ENCODE assay signal across 19 cellular contexts in the genomic region with DNA sequence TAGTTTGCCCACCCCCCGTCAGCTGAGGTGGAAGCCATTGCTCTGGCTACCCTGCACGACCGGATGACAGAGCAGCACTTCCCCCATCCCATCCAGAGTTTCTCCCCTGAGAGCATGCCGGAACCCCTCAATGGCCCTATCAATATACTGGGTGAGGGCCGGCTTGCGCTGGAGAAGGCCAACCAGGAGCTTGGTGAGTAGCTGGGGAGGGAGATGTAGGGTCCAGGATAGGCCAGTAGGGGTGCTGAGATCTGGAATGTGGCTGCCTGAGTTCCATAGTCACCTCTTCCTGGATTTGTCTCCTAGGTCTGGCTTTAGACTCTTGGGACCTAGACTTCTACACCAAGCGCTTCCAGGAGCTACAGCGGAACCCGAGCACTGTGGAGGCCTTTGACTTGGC. TPM values are rescaled to one million over a fixed set of nuclear protein-coding genes. Genes with fewer than 3 reads are reported as not detected.
DNase-seq lines count a peak whose midpoint lies in the region; ATAC-seq, FAIRE-seq and TF ChIP-seq lines count a peak whose summit lies in the region.
"Had no signal": no experiment of that assay in that cellular context is flagged by ENCODE, and none has a peak within 500 bp of the region (broad histone marks: within the 10 kb centered on the region; RNA-seq: fewer than 3 reads in every experiment).

No MANE protein-coding gene starts in this region.

- no peak overlapping the region for H3K18ac ChIP-seq in H9 (ENCODE audit: insufficient read length, low read depth, low read length)
- no peak overlapping the region for H3K18ac ChIP-seq in H1 (ENCODE audit: extremely low read depth, low read length)

- H3K9ac ChIP-seq in H9 (ENCODE audit: extremely low read depth, insufficient read length, low read length), result no peak overlapping the region
- no peak overlapping the region for H3K9ac ChIP-seq in H1 (replicated peaks in 1 of 4; ENCODE audit: extremely low read depth in 1 of 4, low read depth in 3 of 4, low read length in 3 of 4)

- H3K27ac ChIP-seq in H9 (ENCODE audit: insufficient read length, low read depth, low read length) (no peak overlapping the region), H1 (ENCODE audit: low read depth, low read length) (no peak overlapping the region)
- H3K27ac ChIP-seq: SJSA1 had no signal

- H4K5ac ChIP-seq in H9 (ENCODE audit: insufficient read length, low read depth, low read length) (no peak overlapping the region), H1 (ENCODE audit: insufficient read length, low read depth, low read length) (no peak overlapping the region)

- H2BK20ac ChIP-seq in H9 (ENCODE audit: low read depth, low read length, poor library complexity, severe bottlenecking) (no peak overlapping the region), H1 (ENCODE audit: low read length) (no peak overlapping the region)

- H3K27me3 ChIP-seq in H9 (ENCODE audit: insufficient read depth, low read length) (no peaks in the 10 kb centered on the region), H1 (replicated peaks in 1 of 4; ENCODE audit: control insufficient read depth in 3 of 4, extremely low read depth in 1 of 4, insufficient read depth in 3 of 4, low read length in 3 of 4) (no peaks in the 10 kb centered on the region)
- H3K27me3 ChIP-seq: MG63, SJSA1 had no signal

- H3K23ac ChIP-seq in H9 (ENCODE audit: insufficient read length, low read depth, low read length) (no peak overlapping the region), H1 (ENCODE audit: insufficient read length) (no peak overlapping the region)

- POLR2A ChIA-PET in H1 (lab: Charles Lee; ENCODE audit: partially characterized antibody), result interaction anchor here (0.6 to 66.3 kb wide), 4 partner anchors 8 to 119 kb away, joined by 3 to 1521 read pairs (median 762); a partner anchor contains a TSS

- no peaks in the 10 kb centered on the region for H3K9me3 Mint-ChIP-seq in H9
- no peaks in the 10 kb centered on the region for H3K9me3 Mint-ChIP-seq in stimulated activated memory B cell treated with anti-CD40 and anti-IgM and Interleukin-4, amounts not matched to agents 10 μg/mL and 1 μg/mL and 100 μg/mL, for 72 hours
- H3K9me3 Mint-ChIP-seq: activated naive CD4-positive, alpha-beta T cell treated with anti-CD3 and anti-CD28 coated beads, Interleukin-2, amount 50 U/mL, for 72 hours; natural killer cell had no signal

- H2BK5ac ChIP-seq in H9 (ENCODE audit: insufficient read length, low read length) (no peak overlapping the region), H1 (ENCODE audit: low read depth, low read length) (no peak overlapping the region)

- in situ Hi-C loops in ACHN (cut with HindIII; ENCODE audit: low pct_ligation_motif_present, low pct_unique_long_range_greater_than_20kb, low sequenced_read_pairs), result no loop called here

- no peak overlapping the region for H2BK15ac ChIP-seq in H9 (ENCODE audit: low read depth, low read length)
- no peak overlapping the region for H2BK15ac ChIP-seq in H1 (ENCODE audit: low read length)

- peaks cover 28 to 65% (median 52%) of the 10 kb centered on the region in 4 experiments for H3K36me3 ChIP-seq in H1 (ENCODE audit: control insufficient read depth in 2 of 4, insufficient read depth in 4 of 4, low read length in 3 of 4)

- H3K4me1 ChIP-seq in H9 (ENCODE audit: insufficient read depth, low read length) (no peaks in the 10 kb centered on the region), H1 (replicated peaks in 1 of 4; ENCODE audit: control insufficient read depth in 3 of 4, insufficient read depth in 4 of 4, low read length in 3 of 4) (peaks cover 0 to 1% (median 0%) of the 10 kb centered on the region in 4 experiments; a peak in 1 of 7 replicates)
- H3K4me1 ChIP-seq: SJSA1 had no signal

- DNase-seq in ACHN (peak; percentile 16), H9 (no peak), H1 (ENCODE audit: low read depth in 1 of 2, low spot score in 2 of 2) (no peak), epidermal melanocyte (ENCODE audit: insufficient read length, low spot score) (no peak)
- DNase-seq: activated CD4-positive, alpha-beta T cell treated with anti-CD3 and anti-CD28 coated beads for 48 hours; caudate nucleus; MG63; natural killer cell; NCI-H1930; NCI-H510A treated with DMSO at 0.1 percent for 48 hours; stimulated activated CD4-positive, alpha-beta T cell treated with anti-CD3 and anti-CD28 coated beads, Interleukin-12 subunit alpha, Interleukin-12 subunit beta, amount 100 ng/mL, for 4 hours; stimulated activated naive CD8-positive, alpha-beta T cell treated with anti-CD3 and anti-CD28 coated beads, Interleukin-15, Interleukin-2, amounts not matched to agents 100 U/mL and 50 U/mL, for 24 hours; T1000 had no signal

- no peaks in the 10 kb centered on the region for H3K27me3 Mint-ChIP-seq in H9 (ENCODE audit: low read depth)
- H3K27me3 Mint-ChIP-seq in stimulated activated memory B cell treated with anti-CD40 and anti-IgM and Interleukin-4, amounts not matched to agents 10 μg/mL and 1 μg/mL and 100 μg/mL, for 72 hours, result no peaks in the 10 kb centered on the region

- H2BK120ac ChIP-seq in H9 (ENCODE audit: low read depth, low read length, poor library complexity, severe bottlenecking) (no peak overlapping the region), H1 (replicated peaks; ENCODE audit: low read depth, low read length) (no peak overlapping the region)

- peaks cover 2 to 3% of the 10 kb centered on the region in 2 experiments for H3K4me1 Mint-ChIP-seq in H9
- H3K4me1 Mint-ChIP-seq in stimulated activated memory B cell treated with anti-CD40 and anti-IgM and Interleukin-4, amounts not matched to agents 10 μg/mL and 1 μg/mL and 100 μg/mL, for 72 hours, result peaks cover 4% of the 10 kb centered on the region
- H3K4me1 Mint-ChIP-seq: natural killer cell had no signal

- no peak for TF ChIP-seq EP300 in H1 (IDR thresholded peaks at IDR 0.05; ENCODE audit: borderline replicate concordance in 1 of 2, low read depth in 2 of 2, low read length in 2 of 2)

- no peak overlapping the region for H3K4me2 ChIP-seq in H9 (ENCODE audit: insufficient read depth, insufficient read length, low read length)
- H3K4me2 ChIP-seq in H1 (ENCODE audit: insufficient read depth in 1 of 2, low read depth in 2 of 2, low read length in 2 of 2), result no peak overlapping the region

- H4K20me1 ChIP-seq in H9 (ENCODE audit: control insufficient read depth, insufficient read depth, insufficient read length), result no peaks in the 10 kb centered on the region
- H4K20me1 ChIP-seq in H1 (replicated peaks in 1 of 2; ENCODE audit: control insufficient read depth in 1 of 2, insufficient read depth in 2 of 2, low read length in 2 of 2), result peaks cover 0 to 5% of the 10 kb centered on the region in 2 experiments

- no peak for TF ChIP-seq POLR2A in H1 (IDR thresholded peaks at IDR 0.05; ENCODE audit: control extremely low read depth in 1 of 2, low read depth in 2 of 2, low read length in 2 of 2)

- H3K56ac ChIP-seq in H9 (ENCODE audit: insufficient read length, low read depth, low read length) (no peak overlapping the region), H1 (replicated peaks; ENCODE audit: insufficient read length, low read depth, low read length) (no peak overlapping the region)

- CTCF ChIA-PET in H1 (lab: Charles Lee; ENCODE audit: partially characterized antibody), result interaction anchor here (0.5 to 1.9 kb wide), 7 partner anchors 13 to 62 kb away, joined by 3 to 4 read pairs (median 4); no protein-coding TSS in a partner anchor

- no peak overlapping the region for H3K4me3 ChIP-seq in H1 (ENCODE audit: extremely low read depth in 1 of 4, insufficient read depth in 2 of 4, low read depth in 3 of 4, low read length in 4 of 4)
- H3K4me3 ChIP-seq: MG63, SJSA1 had no signal

- peak in 1 of 2 experiments; percentile 8; a peak in 2 of 4 replicates for TF ChIP-seq RAD21 in H1 (IDR thresholded peaks at IDR 0.05 in 1 of 2, conservative IDR thresholded peaks at IDR 0.05 in 1 of 2; ENCODE audit: low read depth in 2 of 2, low read length in 2 of 2)

- no peak overlapping the region for H3K4me3 Mint-ChIP-seq in H9
- no peak overlapping the region for H3K4me3 Mint-ChIP-seq in stimulated activated memory B cell treated with anti-CD40 and anti-IgM and Interleukin-4, amounts not matched to agents 10 μg/mL and 1 μg/mL and 100 μg/mL, for 72 hours
- H3K4me3 Mint-ChIP-seq: natural killer cell had no signal

- H2BK12ac ChIP-seq in H9 (ENCODE audit: insufficient read length, low read depth, low read length) (no peak overlapping the region), H1 (ENCODE audit: low read depth, low read length) (no peak overlapping the region)

- WGBS in H9 (ENCODE audit: extremely low coverage, insufficient read length, low lambda C conversion rate), result no CpG with 5 or more reads among the region's 9 CpGs
- 97% methylated on average over 9 of the region's 9 CpGs; no CpG with 5 or more reads in 1 of the 2 experiments for WGBS in H1 (ENCODE audit: extremely low coverage in 1 of 2, insufficient coverage in 1 of 2, insufficient read length in 1 of 2, insufficient replicate concordance in 2 of 2, low coverage in 1 of 2, low lambda C conversion rate in 2 of 2, missing lambda C conversion rate in 1 of 2), 2 experiments

- H2AK5ac ChIP-seq in H9 (ENCODE audit: insufficient read length, low read length) (no peak overlapping the region), H1 (ENCODE audit: low read depth, low read length) (no peak overlapping the region)

- H3K4ac ChIP-seq in H9 (ENCODE audit: low read depth, low read length), result no peak overlapping the region
- H3K4ac ChIP-seq in H1 (replicated peaks; ENCODE audit: insufficient read length, low read depth, low read length), result no peak overlapping the region

- H4K91ac ChIP-seq in H9 (ENCODE audit: insufficient read length, low read depth, low read length), result no peak overlapping the region
- H4K91ac ChIP-seq in H1 (replicated peaks; ENCODE audit: insufficient read length, low read length), result no peak overlapping the region

- no peak for FAIRE-seq in H1 (lab: Jason Lieb, UNC)
- FAIRE-seq: frontal cortex, GM18507 had no signal

- H3K23me2 ChIP-seq in H9 (ENCODE audit: insufficient read length, low read depth, low read length, poor library complexity, severe bottlenecking) (no peaks in the 10 kb centered on the region), H1 (ENCODE audit: low read depth, low read length) (0 out of 2 replicates have a peak, but pooled peaks cover 2% of the 10 kb centered on the region)

- H3K36me3 Mint-ChIP-seq in H9 (ENCODE audit: insufficient read depth in 1 of 3, low read depth in 3 of 3), result peaks cover 37 to 70% (median 59%) of the 10 kb centered on the region in 3 experiments
- H3K36me3 Mint-ChIP-seq in stimulated activated memory B cell treated with anti-CD40 and anti-IgM and Interleukin-4, amounts not matched to agents 10 μg/mL and 1 μg/mL and 100 μg/mL, for 72 hours, result peaks cover 50% of the 10 kb centered on the region
- H3K36me3 Mint-ChIP-seq: natural killer cell had no signal

- no peak for ATAC-seq in HG02678 (IDR thresholded peaks at IDR 0.05; ENCODE audit: unreplicated experiment)
- ATAC-seq in stimulated activated memory B cell treated with anti-CD40 and anti-IgM and Interleukin-4, amounts not matched to agents 10 μg/mL and 1 μg/mL and 100 μg/mL, for 72 hours, result no peak
- ATAC-seq: activated naive CD4-positive, alpha-beta T cell treated with anti-CD3 and anti-CD28 coated beads, Interleukin-2, amount 50 U/mL, for 72 hours; natural killer cell; stimulated activated naive CD8-positive, alpha-beta T cell treated with anti-CD3 and anti-CD28 coated beads, Interleukin-15, Interleukin-2, amounts not matched to agents 100 U/mL and 50 U/mL, for 24 hours had no signal

- H4K8ac ChIP-seq in H9 (replicated peaks; ENCODE audit: insufficient read length, low read depth, low read length) (no peak overlapping the region), H1 (ENCODE audit: extremely low read depth, insufficient read depth, low read length) (no peak overlapping the region)

- H3K14ac ChIP-seq in H9 (ENCODE audit: insufficient read depth, low read length), result no peak overlapping the region
- no peak overlapping the region for H3K14ac ChIP-seq in H1 (ENCODE audit: insufficient read length)

- peaks cover 7% of the 10 kb centered on the region for H3K79me1 ChIP-seq in H9 (ENCODE audit: insufficient read depth, low read depth, low read length, poor library complexity, severe bottlenecking)
- peaks cover 9% of the 10 kb centered on the region; the same call in 1 of the 2 replicates for H3K79me1 ChIP-seq in H1 (ENCODE audit: low read depth, low read length)

- TF ChIP-seq CTCF in H9 (conservative IDR thresholded peaks at IDR 0.05) (peak; percentile 35; the same call in 2 of the 3 replicates), H1 (IDR thresholded peaks at IDR 0.05; ENCODE audit: control extremely low read depth in 1 of 3, insufficient read depth in 1 of 3, low read depth in 1 of 3, low read length in 3 of 3) (peak; percentile 9 to 29 (median 28); a peak in 3 of 4 replicates)

- peak overlapping the region in 1 of 3 experiments; percentile 79; a peak in 1 of 7 replicates for H3K27ac Mint-ChIP-seq in H9
- no peak overlapping the region for H3K27ac Mint-ChIP-seq in stimulated activated memory B cell treated with anti-CD40 and anti-IgM and Interleukin-4, amounts not matched to agents 10 μg/mL and 1 μg/mL and 100 μg/mL, for 72 hours
- H3K27ac Mint-ChIP-seq: natural killer cell had no signal

- H3K79me2 ChIP-seq in H9 (ENCODE audit: insufficient read depth, low read length) (peaks cover 14% of the 10 kb centered on the region; the same call in 1 of the 2 replicates), H1 (ENCODE audit: control insufficient read depth in 1 of 2, insufficient read depth in 2 of 2, low read length in 2 of 2) (peaks cover 13 to 29% of the 10 kb centered on the region in 2 experiments)

- H3K9me3 ChIP-seq in H9 (ENCODE audit: control insufficient read depth, low read depth, low read length) (no peaks in the 10 kb centered on the region), H1 (ENCODE audit: insufficient read depth in 2 of 2, low read depth in 1 of 2, low read length in 1 of 2) (no peaks in the 10 kb centered on the region)
- H3K9me3 ChIP-seq: MG63, SJSA1 had no signal

- no peak overlapping the region for H3T11ph ChIP-seq in H9 (ENCODE audit: low read length)

- H2AFZ ChIP-seq in H9 (ENCODE audit: low read length), result no peak overlapping the region
- H2AFZ ChIP-seq in H1 (ENCODE audit: low read length), result no peak overlapping the region

RNA-seq across cellular contexts. Expression of a gene that starts 6.4 kb away (rescaled TPM):
- 224 and 228 TPM in 2 replicates for total RNA-seq in H9 (2021)
- total RNA-seq in H1 (2021; fragmentation: NEBNext Ultra II Directional; extraction: Animal tissue kit (Norgen Biotek cat#: 25700)), result 238 and 248 TPM in 2 replicates
- 88.4 and 120 TPM in 2 replicates for polyA plus RNA-seq in H1 (2011; rRNA removed)
- polyA plus RNA-seq in H1 (2011; cell fraction: cytosol; rRNA removed), result 82.0 TPM
- 363 TPM for polyA plus RNA-seq in H1 (2011; cell fraction: nucleus; rRNA removed)
- polyA plus RNA-seq in H1 (2012, experiment 1 of 2), result 107 to 119 TPM (median 115 TPM) in 4 replicates
- 124 TPM for polyA plus RNA-seq in H1 (2012, experiment 2 of 2)
- 71.8 TPM for polyA plus RNA-seq in H1 (2013, experiment 1 of 2)
- polyA plus RNA-seq in H1 (2013, experiment 2 of 2), result 62.8 TPM
- 219 and 271 TPM in 2 replicates for polyA minus RNA-seq in H1 (2011; rRNA and poly(A)+ RNA removed)
- 89.1 TPM for polyA minus RNA-seq in H1 (2011; cell fraction: cytosol; rRNA and poly(A)+ RNA removed)
- 167 TPM for polyA minus RNA-seq in H1 (2011; cell fraction: nucleus; rRNA and poly(A)+ RNA removed)

RNA-seq across cellular contexts. Expression of a gene that starts 7.6 kb away (rescaled TPM):
- total RNA-seq in H9 (2021), result 36.9 and 37.0 TPM in 2 replicates
- total RNA-seq in H1 (2021; fragmentation: NEBNext Ultra II Directional; extraction: Animal tissue kit (Norgen Biotek cat#: 25700)), result 33.7 and 39.8 TPM in 2 replicates
- polyA plus RNA-seq in H1 (2011; rRNA removed), result 19.4 and 32.2 TPM in 2 replicates
- 13.3 TPM for polyA plus RNA-seq in H1 (2011; cell fraction: cytosol; rRNA removed)
- polyA plus RNA-seq in H1 (2011; cell fraction: nucleus; rRNA removed), result 112 TPM
- polyA plus RNA-seq in H1 (2012, experiment 1 of 2), result 12.8 to 17.3 TPM (median 14.4 TPM) in 4 replicates
- polyA plus RNA-seq in H1 (2012, experiment 2 of 2), result 6.4 TPM
- 13.0 TPM for polyA plus RNA-seq in H1 (2013, experiment 1 of 2)
- 12.3 TPM for polyA plus RNA-seq in H1 (2013, experiment 2 of 2)
- polyA minus RNA-seq in H1 (2011; rRNA and poly(A)+ RNA removed), result 36.9 and 45.5 TPM in 2 replicates
- 11.2 TPM for polyA minus RNA-seq in H1 (2011; cell fraction: cytosol; rRNA and poly(A)+ RNA removed)
- polyA minus RNA-seq in H1 (2011; cell fraction: nucleus; rRNA and poly(A)+ RNA removed), result 74.9 TPM

RNA-seq across cellular contexts. Expression of a gene that starts 33.0 kb away (rescaled TPM):
- 36.9 and 42.5 TPM in 2 replicates for total RNA-seq in H9 (2021)
- total RNA-seq in H1 (2021; fragmentation: NEBNext Ultra II Directional; extraction: Animal tissue kit (Norgen Biotek cat#: 25700)), result 36.9 and 39.4 TPM in 2 replicates
- 49.6 and 52.8 TPM in 2 replicates for polyA plus RNA-seq in H1 (2011; rRNA removed)
- 57.8 TPM for polyA plus RNA-seq in H1 (2011; cell fraction: cytosol; rRNA removed)
- polyA plus RNA-seq in H1 (2011; cell fraction: nucleus; rRNA removed), result 77.2 TPM
- 48.7 to 53.1 TPM (median 50.5 TPM) in 4 replicates for polyA plus RNA-seq in H1 (2012, experiment 1 of 2)
- polyA plus RNA-seq in H1 (2012, experiment 2 of 2), result 76.5 TPM
- 59.0 TPM for polyA plus RNA-seq in H1 (2013, experiment 1 of 2)
- polyA plus RNA-seq in H1 (2013, experiment 2 of 2), result 57.7 TPM
- polyA minus RNA-seq in H1 (2011; rRNA and poly(A)+ RNA removed), result 19.5 and 20.1 TPM in 2 replicates
- polyA minus RNA-seq in H1 (2011; cell fraction: cytosol; rRNA and poly(A)+ RNA removed), result 22.1 TPM
- polyA minus RNA-seq in H1 (2011; cell fraction: nucleus; rRNA and poly(A)+ RNA removed), result 14.0 TPM

RNA-seq across cellular contexts. Expression of a gene that starts 39.7 kb away (rescaled TPM):
- total RNA-seq in H9 (2021), result 3.9 and 4.3 TPM in 2 replicates
- total RNA-seq in H1 (2021; fragmentation: NEBNext Ultra II Directional; extraction: Animal tissue kit (Norgen Biotek cat#: 25700)), result 3.6 and 5.8 TPM in 2 replicates
- 4.2 and 6.0 TPM in 2 replicates for polyA plus RNA-seq in H1 (2011; rRNA removed)
- polyA plus RNA-seq in H1 (2011; cell fraction: cytosol; rRNA removed), result 3.1 TPM
- polyA plus RNA-seq in H1 (2011; cell fraction: nucleus; rRNA removed), result 16.8 TPM
- polyA plus RNA-seq in H1 (2012, experiment 1 of 2), result 3.5 to 7.5 TPM (median 6.5 TPM) in 4 replicates
- polyA plus RNA-seq in H1 (2012, experiment 2 of 2), result 7.1 TPM
- polyA plus RNA-seq in H1 (2013, experiment 1 of 2), result 4.9 TPM
- 5.0 TPM for polyA plus RNA-seq in H1 (2013, experiment 2 of 2)
- polyA minus RNA-seq in H1 (2011; rRNA and poly(A)+ RNA removed), result 1.6 and 2.0 TPM in 2 replicates
- 5.4 TPM for polyA minus RNA-seq in H1 (2011; cell fraction: cytosol; rRNA and poly(A)+ RNA removed)
- 4.0 TPM for polyA minus RNA-seq in H1 (2011; cell fraction: nucleus; rRNA and poly(A)+ RNA removed)

RNA-seq across cellular contexts. Expression of a gene that starts 45.1 kb away (rescaled TPM):
- 160 and 171 TPM in 2 replicates for total RNA-seq in H9 (2021)
- 154 and 160 TPM in 2 replicates for total RNA-seq in H1 (2021; fragmentation: NEBNext Ultra II Directional; extraction: Animal tissue kit (Norgen Biotek cat#: 25700))
- 102 and 171 TPM in 2 replicates for polyA plus RNA-seq in H1 (2011; rRNA removed)
- polyA plus RNA-seq in H1 (2011; cell fraction: cytosol; rRNA removed), result 93.9 TPM
- 222 TPM for polyA plus RNA-seq in H1 (2011; cell fraction: nucleus; rRNA removed)
- polyA plus RNA-seq in H1 (2012, experiment 1 of 2), result 155 to 177 TPM (median 169 TPM) in 4 replicates
- polyA plus RNA-seq in H1 (2012, experiment 2 of 2), result 172 TPM
- 168 TPM for polyA plus RNA-seq in H1 (2013, experiment 1 of 2)
- 162 TPM for polyA plus RNA-seq in H1 (2013, experiment 2 of 2)
- 55.0 and 80.2 TPM in 2 replicates for polyA minus RNA-seq in H1 (2011; rRNA and poly(A)+ RNA removed)
- polyA minus RNA-seq in H1 (2011; cell fraction: cytosol; rRNA and poly(A)+ RNA removed), result 41.2 TPM
- polyA minus RNA-seq in H1 (2011; cell fraction: nucleus; rRNA and poly(A)+ RNA removed), result 80.6 TPM
